7 cellular contexts compared by ENCODE assay signal in genomic region chr19:480016-480855, GRCh38. TPM values are rescaled to one million over a fixed set of nuclear protein-coding genes. Genes with fewer than 3 reads are reported as not detected.
DNase-seq lines count a peak whose midpoint lies in the region; ATAC-seq and TF ChIP-seq lines count a peak whose summit lies in the region.

No MANE protein-coding gene starts in this region.

- BruUV-seq in Panc1 (replicated peaks; lab: Mats Ljungman, UMichigan): no TSS peak

- intact Hi-C loops in Panc1 (cut with micrococcal nuclease; ENCODE audit: unreplicated experiment) (no loop called here), left ventricle myocardium superior (cut with micrococcal nuclease) (no loop called here)

- POLR2A ChIA-PET in Panc1 (lab: Charles Lee): no interaction called here
- POLR2A ChIA-PET in GM10248 (lab: Yijun Ruan, JAX): no interaction called here

- in situ Hi-C loops in Panc1 (cut with HindIII; ENCODE audit: low pct_unique_long_range_greater_than_20kb, low sequenced_read_pairs): no loop called here

- H3K9me3 ChIP-seq in Panc1 (ENCODE audit: control insufficient read depth, insufficient read depth, low read depth, low read length): no peaks in the 10 kb centered on the region

- peak; percentile 24 for TF ChIP-seq CTCF in GM20000 (IDR thresholded peaks at IDR 0.05; ENCODE audit: extremely low read depth, missing control alignments)
- TF ChIP-seq CTCF in Panc1 (IDR thresholded peaks at IDR 0.05): peak; percentile 73
- TF ChIP-seq CTCF in GM10248 (IDR thresholded peaks at IDR 0.05; ENCODE audit: control extremely low read depth, extremely low read depth, low read depth, missing control alignments): no peak

- H3K4me3 ChIP-seq in Panc1 (ENCODE audit: low read depth in 2 of 2, low read length in 2 of 2): no peak overlapping the region

- H3K27ac ChIP-seq in Panc1 (ENCODE audit: low read length): no peak overlapping the region
- H3K27ac ChIP-seq in angular gyrus (ENCODE audit: low read depth, low read length): peak overlapping the region; percentile 88

- peaks cover 2% of the 10 kb centered on the region; the same call in 1 of the 2 replicates for H3K4me1 ChIP-seq in Panc1 (ENCODE audit: control insufficient read depth, insufficient read depth, low read length)

- ATAC-seq in Panc1 (peak; percentile 57; the same call in 1 of the 2 replicates), left ventricle myocardium superior (peak; percentile 97)

- no peaks in the 10 kb centered on the region for H3K27me3 ChIP-seq in Panc1 (ENCODE audit: control insufficient read depth, insufficient read depth, low read length)

- no peaks in the 10 kb centered on the region for H3K36me3 ChIP-seq in Panc1 (ENCODE audit: control insufficient read depth, insufficient read depth, low read length)

- CTCF ChIA-PET in Panc1 (lab: Charles Lee) (interaction anchor here (0.7 to 0.8 kb wide), 2 partner anchors 11 to 18 kb away, joined by 11 to 13 read pairs; no protein-coding TSS in a partner anchor), GM10248 (lab: Yijun Ruan, JAX) (no interaction called here)

- DNase-seq in GM20000 (ENCODE audit: low spot score) (no peak), Panc1 (ENCODE audit: low read depth, low spot score) (no peak), left ventricle myocardium superior (peak; percentile 91), renal cortical epithelial cell (ENCODE audit: low read depth) (peak; percentile 49), mesenteric fat pad (ENCODE audit: low spot score) (no peak), GM10248 (ENCODE audit: extremely low spot score) (no peak)

RNA-seq across cellular contexts. Expression of gene MADCAM1, which starts 16.1 kb away (rescaled TPM):
- total RNA-seq in Panc1 (2021; ENCODE audit: unreplicated experiment): 0.54 TPM
- polyA plus RNA-seq in Panc1 (2012; ENCODE audit: insufficient read length): 3.6 TPM
- 0.37 TPM for total RNA-seq in left ventricle myocardium superior
- total RNA-seq in renal cortical epithelial cell: 0.05 TPM in 1 of 2 replicates, not detected in the other
- 1.7 TPM for total RNA-seq in mesenteric fat pad

RNA-seq across cellular contexts. Expression of gene SHC2, which starts 19.4 kb away (rescaled TPM):
- total RNA-seq in Panc1 (2021; ENCODE audit: unreplicated experiment) (6.7 TPM), left ventricle myocardium superior (11.0 TPM), renal cortical epithelial cell (1.0 and 5.1 TPM in 2 replicates), mesenteric fat pad (29.1 TPM)
- 26.8 TPM for polyA plus RNA-seq in Panc1 (2012; ENCODE audit: insufficient read length)

RNA-seq across cellular contexts. Expression of gene TPGS1, which starts 27.1 kb away (rescaled TPM):
- total RNA-seq in Panc1 (2021; ENCODE audit: unreplicated experiment) (17.6 TPM), left ventricle myocardium superior (10.5 TPM), renal cortical epithelial cell (30.3 and 75.5 TPM in 2 replicates), mesenteric fat pad (20.3 TPM)
- 19.7 TPM for polyA plus RNA-seq in Panc1 (2012; ENCODE audit: insufficient read length)

RNA-seq across cellular contexts. Expression of gene CDC34, which starts 51.3 kb away (rescaled TPM):
- total RNA-seq in Panc1 (2021; ENCODE audit: unreplicated experiment) (80.5 TPM), left ventricle myocardium superior (110 TPM), renal cortical epithelial cell (50.3 and 94.5 TPM in 2 replicates), mesenteric fat pad (53.7 TPM)
- polyA plus RNA-seq in Panc1 (2012; ENCODE audit: insufficient read length): 116 TPM

Comparison
In these comparisons a context has a peak if more than half of its experiments do, and no peak if none do; other contexts are left out.
1. DNase-seq: peak in left ventricle myocardium superior (single experiment) and renal cortical epithelial cell (single experiment); none in GM20000 (single experiment), Panc1 (single experiment), mesenteric fat pad (single experiment) and GM10248 (single experiment).